Comparison of ENCODE assay signal across 12 cellular contexts in the genomic region with DNA sequence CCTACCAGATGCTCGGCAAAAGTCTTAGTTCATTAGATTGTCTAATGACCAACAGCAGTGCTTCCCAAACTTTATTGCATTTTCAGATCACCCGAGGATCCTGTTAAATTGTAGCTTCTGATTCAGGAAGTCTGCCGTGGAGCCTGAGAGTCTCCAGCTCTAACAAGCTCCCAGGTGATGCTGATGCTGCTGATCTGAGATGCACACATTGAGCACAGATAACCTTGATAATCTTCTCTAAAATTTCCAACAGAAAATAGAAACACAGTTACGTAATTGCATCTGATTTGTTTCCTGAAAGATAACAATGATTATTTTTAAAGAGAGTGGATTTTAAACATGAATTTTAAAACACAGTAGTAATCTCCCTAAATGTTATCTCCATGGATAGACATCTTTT.
"Had no signal": no experiment of that assay in that cellular context is flagged by ENCODE, and none has a peak within 500 bp of the region (broad histone marks: within the 10 kb centered on the region; RNA-seq: fewer than 3 reads in every experiment).

No MANE protein-coding gene starts in this region.

- DNase-seq: cortex of kidney; dorsolateral prefrontal cortex; effector CD8-positive, alpha-beta T cell; heart right ventricle; hypothalamus; kidney glomerular epithelial cell; mesendoderm; naive B cell; occipital lobe; sigmoid colon; stimulated activated CD4-positive, alpha-beta T cell treated with anti-CD3 and anti-CD28 coated beads, Interleukin-2, amount 100 ng/mL, for 48 hours; stimulated activated naive CD4-positive, alpha-beta T cell treated with Interleukin-2 at 50 U/mL for 16 hours had no signal

- ATAC-seq: heart right ventricle had no signal
